In the genomic region with DNA sequence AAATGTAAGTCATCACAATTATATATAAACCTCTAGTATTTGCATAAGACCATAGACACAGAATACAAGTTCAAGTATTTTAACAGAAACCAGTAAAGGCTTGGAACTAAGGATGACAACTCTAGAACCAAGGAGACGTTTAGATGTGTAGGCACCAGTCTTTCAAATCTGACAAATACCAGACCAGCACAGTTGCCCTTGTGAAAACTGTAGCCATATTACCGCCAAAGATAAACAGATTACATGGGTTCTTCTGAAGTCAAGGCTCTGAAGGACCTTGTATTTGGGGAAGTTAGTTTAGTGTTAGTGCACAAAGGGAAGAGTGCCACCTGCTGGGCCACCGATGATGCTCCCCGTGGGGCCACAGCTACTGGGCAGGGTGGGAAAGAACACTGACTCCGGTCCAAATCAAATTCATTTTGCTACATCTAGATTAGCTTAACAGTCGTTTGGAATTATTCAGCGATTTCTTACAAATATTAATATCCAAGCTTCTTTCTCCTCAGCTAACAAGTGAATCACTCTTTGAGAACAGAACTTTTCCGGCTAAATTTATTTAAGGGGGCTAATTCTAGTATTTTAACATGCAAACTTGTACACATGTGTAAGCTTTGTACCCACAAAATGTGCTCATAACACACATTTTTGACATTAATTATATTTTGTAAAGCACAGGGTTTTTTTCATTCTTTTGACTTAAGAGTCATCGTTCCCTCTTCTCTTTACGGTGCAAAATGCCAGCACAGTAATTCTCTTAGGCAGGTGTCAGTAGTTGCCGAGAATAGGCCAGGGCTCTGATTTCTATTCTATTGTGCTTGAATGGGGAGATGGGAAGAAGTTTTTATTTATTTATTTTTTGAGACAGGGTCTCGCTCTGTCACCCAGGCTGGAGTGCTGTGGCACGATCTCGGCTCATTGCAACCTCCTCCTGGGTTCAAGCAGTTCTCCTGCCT, we compare ENCODE assay signal across 8 cellular contexts. TPM values are rescaled to one million over a fixed set of nuclear protein-coding genes. Genes with fewer than 3 reads are reported as not detected.
DNase-seq lines count a peak whose midpoint lies in the region; ATAC-seq and TF ChIP-seq lines count a peak whose summit lies in the region.

No MANE protein-coding gene starts in this region.

- no peaks in the 10 kb centered on the region for H3K36me3 ChIP-seq in lower lobe of right lung

- H3K9me3 ChIP-seq in CD4-positive, alpha-beta T cell (ENCODE audit: control insufficient read depth, low read length): no peaks in the 10 kb centered on the region
- no peaks in the 10 kb centered on the region for H3K9me3 ChIP-seq in lower lobe of right lung

- H3K4me3 Mint-ChIP-seq in CD4-positive, alpha-beta T cell: no peak overlapping the region
- H3K4me3 Mint-ChIP-seq in activated CD4-positive, alpha-beta T cell treated with anti-CD3 and anti-CD28 coated beads, Interleukin-2, amount 10 ng/mL, durations not matched to agents 24 days and 14 days: no peak overlapping the region

- no peak overlapping the region for H3K4me3 ChIP-seq in coronary artery
- no peak overlapping the region for H3K4me3 ChIP-seq in lower lobe of right lung

- POLR2A ChIA-PET in CD4-positive, alpha-beta T cell (lab: Charles Lee): interaction anchor here (0.9 to 1.6 kb wide), 3 partner anchors 11 to 177 kb away, joined by 3 to 4 read pairs (median 4); no protein-coding TSS in a partner anchor

- intact Hi-C loops in CD4-positive, alpha-beta T cell (cut with DNase I, micrococcal nuclease): loop anchor here (1.0 to 5.0 kb wide), 4 partner anchors 177 to 905 kb away; no protein-coding TSS in a partner anchor
- intact Hi-C loops in activated CD4-positive, alpha-beta T cell treated with anti-CD3 and anti-CD28 coated beads, Interleukin-2, amount 10 ng/mL, durations not matched to agents 24 days and 14 days (cut with micrococcal nuclease): loop anchor here (1.0 to 5.0 kb wide), 3 partner anchors 177 to 905 kb away; no protein-coding TSS in a partner anchor
- intact Hi-C loops in lower lobe of right lung (cut with DNase I): loop anchor here (5.0 kb wide), 1 partner anchor 175 kb away; no protein-coding TSS in a partner anchor

- no peaks in the 10 kb centered on the region for H3K4me1 ChIP-seq in lower lobe of right lung

- H3K27me3 ChIP-seq in CD4-positive, alpha-beta T cell (ENCODE audit: control insufficient read depth, insufficient read depth, low read length): peaks cover 3% of the 10 kb centered on the region
- no peaks in the 10 kb centered on the region for H3K27me3 ChIP-seq in lower lobe of right lung (ENCODE audit: low read depth)

- H3K36me3 Mint-ChIP-seq in CD4-positive, alpha-beta T cell (ENCODE audit: low read depth): no peaks in the 10 kb centered on the region
- H3K36me3 Mint-ChIP-seq in activated CD4-positive, alpha-beta T cell treated with anti-CD3 and anti-CD28 coated beads, Interleukin-2, amount 10 ng/mL, durations not matched to agents 24 days and 14 days (ENCODE audit: low read depth): no peaks in the 10 kb centered on the region

- peak; percentile 89 for TF ChIP-seq CTCF in CD4-positive, alpha-beta T cell (IDR thresholded peaks at IDR 0.05)
- peak; percentile 92 for TF ChIP-seq CTCF in coronary artery (IDR thresholded peaks at IDR 0.05)
- peak; percentile 92 for TF ChIP-seq CTCF in lower lobe of right lung (IDR thresholded peaks at IDR 0.05)

- H3K27ac ChIP-seq in CD4-positive, alpha-beta T cell (ENCODE audit: low read depth, low read length): no peak overlapping the region
- peak overlapping the region in 1 of 2 donors; percentile 39 for H3K27ac ChIP-seq in coronary artery
- H3K27ac ChIP-seq in lower lobe of right lung: no peak overlapping the region

- no peak overlapping the region for H3K27ac Mint-ChIP-seq in CD4-positive, alpha-beta T cell
- no peak overlapping the region for H3K27ac Mint-ChIP-seq in activated CD4-positive, alpha-beta T cell treated with anti-CD3 and anti-CD28 coated beads, Interleukin-2, amount 10 ng/mL, durations not matched to agents 24 days and 14 days

- H3K4me1 Mint-ChIP-seq in CD4-positive, alpha-beta T cell (ENCODE audit: low read depth): no peaks in the 10 kb centered on the region
- H3K4me1 Mint-ChIP-seq in activated CD4-positive, alpha-beta T cell treated with anti-CD3 and anti-CD28 coated beads, Interleukin-2, amount 10 ng/mL, durations not matched to agents 24 days and 14 days: peaks cover 7% of the 10 kb centered on the region

- H3K27me3 Mint-ChIP-seq in CD4-positive, alpha-beta T cell: peaks cover 4% of the 10 kb centered on the region
- peaks cover 44% of the 10 kb centered on the region for H3K27me3 Mint-ChIP-seq in activated CD4-positive, alpha-beta T cell treated with anti-CD3 and anti-CD28 coated beads, Interleukin-2, amount 10 ng/mL, durations not matched to agents 24 days and 14 days

- ATAC-seq in CD4-positive, alpha-beta T cell (ENCODE audit: poor library complexity): peak; percentile 96
- peak; percentile 99 for ATAC-seq in GM19372 (IDR thresholded peaks at IDR 0.05; ENCODE audit: low read depth, unreplicated experiment)
- ATAC-seq in HG03439 (IDR thresholded peaks at IDR 0.05; ENCODE audit: unreplicated experiment): peak; percentile 94
- ATAC-seq in lower lobe of right lung: peak; percentile 98 to 99

- peak; percentile 56 to 73 (median 64) for DNase-seq in CD4-positive, alpha-beta T cell
- DNase-seq in NCI-H526 treated with DMSO at 0.1 percent for 48 hours (lab: John Stamatoyannopoulos, UW) (peak; percentile 93), coronary artery (ENCODE audit: low spot score) (no peak), lower lobe of right lung (peak; percentile 83)
- peak; percentile 92 for DNase-seq in activated CD4-positive, alpha-beta T cell treated with anti-CD3 and anti-CD28 coated beads, Interleukin-2, amount 10 ng/mL, durations not matched to agents 24 days and 14 days
- peak; percentile 37 for DNase-seq in stimulated activated CD8-positive, alpha-beta memory T cell treated with anti-CD3 and anti-CD28 coated beads, Interleukin-15, amount 100 ng/mL, for 24 hours (ENCODE audit: low read depth)

- CTCF ChIA-PET in CD4-positive, alpha-beta T cell (lab: Charles Lee): interaction anchor here (0.6 to 4.1 kb wide), 19 partner anchors 9 to 228 kb away, joined by 3 to 21 read pairs (median 3); a partner anchor contains a TSS

- no peaks in the 10 kb centered on the region for H3K9me3 Mint-ChIP-seq in CD4-positive, alpha-beta T cell
- H3K9me3 Mint-ChIP-seq in activated CD4-positive, alpha-beta T cell treated with anti-CD3 and anti-CD28 coated beads, Interleukin-2, amount 10 ng/mL, durations not matched to agents 24 days and 14 days: no peaks in the 10 kb centered on the region

RNA-seq across cellular contexts. Expression of a gene that starts 8.0 kb away (rescaled TPM):
- total RNA-seq in CD4-positive, alpha-beta T cell: 10 to 100 TPM; 18.5 to 20.4 TPM
- total RNA-seq in activated CD4-positive, alpha-beta T cell treated with anti-CD3 and anti-CD28 coated beads, Interleukin-2, amount 10 ng/mL, durations not matched to agents 24 days and 14 days: 17.1 TPM in 2 replicates
- 44.8 TPM for total RNA-seq in lower lobe of right lung
